Comparison of ENCODE assay signal across 19 cellular contexts in the genomic region with DNA sequence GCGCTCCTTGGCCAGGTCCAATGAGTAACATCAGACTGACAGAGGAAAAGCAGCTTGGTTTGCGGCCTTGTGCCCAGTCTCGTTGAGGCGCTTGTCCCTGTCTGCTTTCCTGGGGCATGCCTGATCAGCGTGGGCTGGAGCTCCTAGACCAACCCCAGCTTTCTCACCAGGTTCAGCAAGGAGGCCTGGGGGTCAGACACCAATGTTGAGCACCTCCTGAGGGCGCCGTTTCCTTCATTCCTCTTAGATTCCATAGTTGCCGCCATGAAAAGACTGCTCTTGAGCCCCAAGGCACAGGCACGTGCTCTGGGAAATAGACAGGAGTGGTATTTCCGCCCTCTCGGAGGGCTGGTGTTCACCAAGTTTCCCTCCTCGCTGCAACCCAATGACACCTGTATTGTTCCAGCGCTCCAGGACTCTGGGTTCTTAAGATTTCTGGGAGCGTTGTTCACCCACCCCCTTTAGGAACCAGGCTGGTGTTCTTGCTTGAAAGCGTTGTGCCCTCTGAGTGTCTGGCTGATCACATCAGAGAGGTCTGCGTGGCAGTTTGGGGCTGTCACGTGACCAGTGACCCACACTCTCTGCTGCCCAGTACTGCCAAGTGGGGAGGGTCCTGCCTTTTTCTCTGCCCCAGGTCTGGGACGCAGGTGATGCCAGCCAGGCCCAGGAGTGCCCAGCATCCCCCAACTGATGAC. TPM values are rescaled to one million over a fixed set of nuclear protein-coding genes. Genes with fewer than 3 reads are reported as not detected.
DNase-seq lines count a peak whose midpoint lies in the region; ATAC-seq, FAIRE-seq and TF ChIP-seq lines count a peak whose summit lies in the region.
"Had no signal": no experiment of that assay in that cellular context is flagged by ENCODE, and none has a peak within 500 bp of the region (broad histone marks: within the 10 kb centered on the region; RNA-seq: fewer than 3 reads in every experiment).

No MANE protein-coding gene starts in this region.

- no peak overlapping the region for H2BK120ac ChIP-seq in trophoblast cell (ENCODE audit: insufficient read depth, low read length, poor library complexity)

- no peak overlapping the region for H4K91ac ChIP-seq in trophoblast cell (ENCODE audit: low read depth, low read length)

- H2BK12ac ChIP-seq in trophoblast cell (ENCODE audit: low read length): no peak overlapping the region

- 0 out of 2 replicates have a peak, but pooled peaks have one; percentile 15 for TF ChIP-seq CTCF in PC-3 (conservative IDR thresholded peaks at IDR 0.05; ENCODE audit: low read depth, low read length)
- peak; percentile 6 for TF ChIP-seq CTCF in retinal pigment epithelial cell (conservative IDR thresholded peaks at IDR 0.05; ENCODE audit: low read depth, low read length)

- no CpG with 5 or more reads among the region's 18 CpGs for WGBS in trophoblast cell (ENCODE audit: extremely low coverage, insufficient coverage, insufficient read length)

- no peak overlapping the region for H3K4me3 Mint-ChIP-seq in activated CD4-positive, alpha-beta T cell treated with anti-CD3 and anti-CD28 coated beads, Interleukin-2, amount 10 ng/mL, durations not matched to agents 7 days and 5 days
- H3K4me3 Mint-ChIP-seq in dendritic cell treated with granulocyte-macrophage colony-stimulating factor and Interleukin-4, amounts not matched to agents 40 ng/mL and 50 ng/mL, for 4 days: no peak overlapping the region
- H3K4me3 Mint-ChIP-seq: naive B cell had no signal

- ATAC-seq in PC-3: no peak
- no peak for ATAC-seq in GM18873 (IDR thresholded peaks at IDR 0.05; ENCODE audit: low FRiP score, unreplicated experiment)
- ATAC-seq: esophagus mucosa, lower lobe of right lung had no signal

- no peak overlapping the region for H2AK5ac ChIP-seq in trophoblast cell (ENCODE audit: low read length)

- no peak overlapping the region for H3K4me2 ChIP-seq in PC-3 (ENCODE audit: low read length)
- H3K4me2 ChIP-seq in trophoblast cell (ENCODE audit: low read length): no peak overlapping the region
- H3K4me2 ChIP-seq: BLaER1, smooth muscle cell had no signal

- H3F3A ChIP-seq in PC-3 (ENCODE audit: low read length, unreplicated experiment): no peaks in the 10 kb centered on the region

- H3K36me3 ChIP-seq in PC-3 (ENCODE audit: low read depth, low read length) (peaks cover 34% of the 10 kb centered on the region; the same call in 1 of the 2 replicates), trophoblast cell (ENCODE audit: control insufficient read depth in 1 of 2, insufficient read depth in 2 of 2, low read length in 2 of 2) (peaks cover 42 to 49% of the 10 kb centered on the region in 2 experiments)

- FAIRE-seq in H54 (lab: Jason Lieb, UNC): no peak

- H3K4me1 Mint-ChIP-seq in activated CD4-positive, alpha-beta T cell treated with anti-CD3 and anti-CD28 coated beads, Interleukin-2, amount 10 ng/mL, durations not matched to agents 7 days and 5 days: peaks cover 44% of the 10 kb centered on the region
- H3K4me1 Mint-ChIP-seq in dendritic cell treated with granulocyte-macrophage colony-stimulating factor and Interleukin-4, amounts not matched to agents 40 ng/mL and 50 ng/mL, for 4 days (ENCODE audit: low read depth): peaks cover 32% of the 10 kb centered on the region

- no peak for DNase-seq in activated CD4-positive, alpha-beta T cell treated with anti-CD3 and anti-CD28 coated beads, Interleukin-2, amount 10 ng/mL, durations not matched to agents 7 days and 5 days
- no peak for DNase-seq in activated CD4-positive, alpha-beta T cell treated with anti-CD3 and anti-CD28 coated beads, Interleukin-2, amount 50 U/mL, for 4 hours
- DNase-seq in PC-3 (no peak), retinal pigment epithelial cell (ENCODE audit: low read depth) (no peak), trophoblast cell (no peak), H54 (ENCODE audit: insufficient read length, low spot score) (no peak)
- DNase-seq: lower lobe of right lung, naive B cell, NCI-H2029 treated with DMSO at 0.1 percent for 48 hours, NCI-H524, SIG-M5, T-helper 2 cell, thyroid gland had no signal

- no peak overlapping the region for H4K8ac ChIP-seq in trophoblast cell (ENCODE audit: low read depth, low read length)

- no peak overlapping the region for H2AFZ ChIP-seq in PC-3 (ENCODE audit: low read length)
- no peak overlapping the region for H2AFZ ChIP-seq in trophoblast cell (ENCODE audit: insufficient read depth, low read length, poor library complexity)

- no peak overlapping the region for H3K23ac ChIP-seq in trophoblast cell (ENCODE audit: low read length)

- H3K36me3 Mint-ChIP-seq in activated CD4-positive, alpha-beta T cell treated with anti-CD3 and anti-CD28 coated beads, Interleukin-2, amount 10 ng/mL, durations not matched to agents 7 days and 5 days (ENCODE audit: low read depth): peaks cover 39% of the 10 kb centered on the region
- peaks cover 56% of the 10 kb centered on the region for H3K36me3 Mint-ChIP-seq in dendritic cell treated with granulocyte-macrophage colony-stimulating factor and Interleukin-4, amounts not matched to agents 40 ng/mL and 50 ng/mL, for 4 days (ENCODE audit: low read depth)

- no peak overlapping the region for H3K9ac ChIP-seq in PC-3 (ENCODE audit: low read length)
- no peak overlapping the region for H3K9ac ChIP-seq in trophoblast cell (ENCODE audit: low read length)
- H3K9ac ChIP-seq: BLaER1 had no signal

- no peak overlapping the region for H2BK5ac ChIP-seq in trophoblast cell (ENCODE audit: low read depth, low read length, poor library complexity)

- intact Hi-C loops in PC-3 (cut with micrococcal nuclease): no loop called here
- intact Hi-C loops in dendritic cell treated with granulocyte-macrophage colony-stimulating factor and Interleukin-4, amounts not matched to agents 40 ng/mL and 50 ng/mL, for 4 days (cut with micrococcal nuclease): loop anchor here (5.0 to 10.0 kb wide), 2 partner anchors 110 to 137 kb away; no protein-coding TSS in a partner anchor

- H3K14ac ChIP-seq in trophoblast cell (ENCODE audit: low read length): no peak overlapping the region

- H3K4ac ChIP-seq in trophoblast cell (ENCODE audit: low read depth, low read length): no peak overlapping the region

- POLR2A ChIA-PET in activated CD4-positive, alpha-beta T cell treated with anti-CD3 and anti-CD28 coated beads, Interleukin-2, amount 10 ng/mL, durations not matched to agents 7 days and 5 days (lab: Charles Lee): no interaction called here
- POLR2A ChIA-PET in PC-3 (lab: Charles Lee; ENCODE audit: unreplicated experiment): interaction anchor here (0.7 kb wide), 1 partner anchor 62 kb away, joined by 3 read pairs; no protein-coding TSS in a partner anchor

- TF ChIP-seq POLR2A in H54 (IDR thresholded peaks at IDR 0.05; ENCODE audit: low read depth, low read length): no peak

- no peaks in the 10 kb centered on the region for H3K4me1 ChIP-seq in PC-3 (ENCODE audit: insufficient read depth, low read length)
- no peaks in the 10 kb centered on the region for H3K4me1 ChIP-seq in trophoblast cell (ENCODE audit: control insufficient read depth in 1 of 2, insufficient read depth in 2 of 2, low read length in 2 of 2)

- H3K27ac ChIP-seq in PC-3 (ENCODE audit: low read length) (no peak overlapping the region), trophoblast cell (ENCODE audit: low read depth, low read length) (no peak overlapping the region)
- H3K27ac ChIP-seq: BLaER1, lower lobe of right lung had no signal

- CTCF ChIA-PET in activated CD4-positive, alpha-beta T cell treated with anti-CD3 and anti-CD28 coated beads, Interleukin-2, amount 10 ng/mL, durations not matched to agents 7 days and 5 days (lab: Charles Lee): interaction anchor here (2.0 kb wide), 1 partner anchor 10 kb away, joined by 7 read pairs; no protein-coding TSS in a partner anchor
- CTCF ChIA-PET in PC-3 (lab: Charles Lee): no interaction called here

- H3K4me3 ChIP-seq in PC-3 (ENCODE audit: low read length) (no peak overlapping the region), retinal pigment epithelial cell (ENCODE audit: low read length) (no peak overlapping the region), trophoblast cell (ENCODE audit: low read depth, low read length) (no peak overlapping the region)
- H3K4me3 ChIP-seq: BLaER1, lower lobe of right lung, smooth muscle cell, thyroid gland had no signal

- H3K27me3 ChIP-seq in PC-3 (ENCODE audit: low read length) (no peaks in the 10 kb centered on the region), trophoblast cell (ENCODE audit: insufficient read depth, low read length) (no peaks in the 10 kb centered on the region)
- H3K27me3 ChIP-seq: BLaER1, thyroid gland had no signal

- BruUV-seq in PC-3 (replicated peaks; lab: Mats Ljungman, UMichigan): no TSS peak

- H3K79me2 ChIP-seq in PC-3 (ENCODE audit: low read length) (no peaks in the 10 kb centered on the region), trophoblast cell (ENCODE audit: control insufficient read depth, insufficient read depth, low read length, poor library complexity) (no peaks in the 10 kb centered on the region)

- H3K9me3 ChIP-seq in PC-3 (ENCODE audit: low read length): no peaks in the 10 kb centered on the region
- H3K9me3 ChIP-seq in trophoblast cell (ENCODE audit: insufficient read depth, low read depth, low read length): no peaks in the 10 kb centered on the region
- H3K9me3 ChIP-seq: BLaER1, lower lobe of right lung, thyroid gland had no signal

- H3K79me1 ChIP-seq in trophoblast cell (ENCODE audit: low read length): no peaks in the 10 kb centered on the region

- H4K12ac ChIP-seq in trophoblast cell (ENCODE audit: low read depth, low read length): no peak overlapping the region

- no peak overlapping the region for H3K18ac ChIP-seq in trophoblast cell (ENCODE audit: low read length)

- no peaks in the 10 kb centered on the region for H3K27me3 Mint-ChIP-seq in activated CD4-positive, alpha-beta T cell treated with anti-CD3 and anti-CD28 coated beads, Interleukin-2, amount 10 ng/mL, durations not matched to agents 7 days and 5 days
- H3K27me3 Mint-ChIP-seq in dendritic cell treated with granulocyte-macrophage colony-stimulating factor and Interleukin-4, amounts not matched to agents 40 ng/mL and 50 ng/mL, for 4 days: no peaks in the 10 kb centered on the region
- H3K27me3 Mint-ChIP-seq: naive B cell had no signal

- peak overlapping the region; percentile 83 for H3K27ac Mint-ChIP-seq in activated CD4-positive, alpha-beta T cell treated with anti-CD3 and anti-CD28 coated beads, Interleukin-2, amount 10 ng/mL, durations not matched to agents 7 days and 5 days
- peak overlapping the region; percentile 57 for H3K27ac Mint-ChIP-seq in dendritic cell treated with granulocyte-macrophage colony-stimulating factor and Interleukin-4, amounts not matched to agents 40 ng/mL and 50 ng/mL, for 4 days

- H3K9me2 ChIP-seq in PC-3 (replicated peaks; ENCODE audit: low read length): no peaks in the 10 kb centered on the region

- no peaks in the 10 kb centered on the region for H3K9me3 Mint-ChIP-seq in activated CD4-positive, alpha-beta T cell treated with anti-CD3 and anti-CD28 coated beads, Interleukin-2, amount 10 ng/mL, durations not matched to agents 7 days and 5 days
- H3K9me3 Mint-ChIP-seq in dendritic cell treated with granulocyte-macrophage colony-stimulating factor and Interleukin-4, amounts not matched to agents 40 ng/mL and 50 ng/mL, for 4 days: no peaks in the 10 kb centered on the region
- H3K9me3 Mint-ChIP-seq: naive B cell had no signal

- H4K20me1 ChIP-seq in PC-3 (ENCODE audit: low read length): no peaks in the 10 kb centered on the region
- H4K20me1 ChIP-seq: BLaER1 had no signal

RNA-seq across cellular contexts. Expression of a gene that starts 18.0 kb away (rescaled TPM):
- 10 to 100 TPM; 21.7 TPM for total RNA-seq in activated CD4-positive, alpha-beta T cell treated with anti-CD3 and anti-CD28 coated beads, Interleukin-2, amount 10 ng/mL, durations not matched to agents 7 days and 5 days
- total RNA-seq in PC-3 (2014; rRNA removed): 23.8 and 28.0 TPM in 2 replicates
- 17.4 and 18.4 TPM in 2 replicates for polyA plus RNA-seq in trophoblast cell (2013)

RNA-seq across cellular contexts. Expression of a gene that starts 18.2 kb away (rescaled TPM):
- 100 to 1,000 TPM; 252 to 259 TPM for total RNA-seq in activated CD4-positive, alpha-beta T cell treated with anti-CD3 and anti-CD28 coated beads, Interleukin-2, amount 10 ng/mL, durations not matched to agents 7 days and 5 days
- total RNA-seq in PC-3 (2014; rRNA removed): 361 and 374 TPM in 2 replicates
- 250 and 260 TPM in 2 replicates for polyA plus RNA-seq in trophoblast cell (2013)

RNA-seq across cellular contexts. Expression of a gene that starts 22.7 kb away (rescaled TPM):
- total RNA-seq in activated CD4-positive, alpha-beta T cell treated with anti-CD3 and anti-CD28 coated beads, Interleukin-2, amount 10 ng/mL, durations not matched to agents 7 days and 5 days: 10 to 100 TPM; 11.4 to 12.2 TPM
- total RNA-seq in PC-3 (2014; rRNA removed): 1.2 and 1.6 TPM in 2 replicates
- 18.8 and 19.2 TPM in 2 replicates for polyA plus RNA-seq in trophoblast cell (2013)
- total RNA-seq: A172 had no signal

RNA-seq across cellular contexts. Expression of a gene that starts 44.8 kb away (rescaled TPM):
- total RNA-seq in activated CD4-positive, alpha-beta T cell treated with anti-CD3 and anti-CD28 coated beads, Interleukin-2, amount 10 ng/mL, durations not matched to agents 7 days and 5 days: 10 to 100 TPM; 18.5 to 18.8 TPM
- total RNA-seq in PC-3 (2014; rRNA removed): 17.0 and 17.3 TPM in 2 replicates
- polyA plus RNA-seq in trophoblast cell (2013): 8.6 and 8.7 TPM in 2 replicates

RNA-seq across cellular contexts. Expression of a gene that starts 52.5 kb away (rescaled TPM):
- total RNA-seq in activated CD4-positive, alpha-beta T cell treated with anti-CD3 and anti-CD28 coated beads, Interleukin-2, amount 10 ng/mL, durations not matched to agents 7 days and 5 days: 10 to 100 TPM; 41.2 to 46.2 TPM
- 151 and 195 TPM in 2 replicates for total RNA-seq in PC-3 (2014; rRNA removed)
- 24.9 and 25.0 TPM in 2 replicates for polyA plus RNA-seq in trophoblast cell (2013)
